In genomic region chr7:41256186-41256945, GRCh38 we compare ENCODE assay signal across 26 cellular contexts.
DNase-seq lines count a peak whose midpoint lies in the region; ATAC-seq, FAIRE-seq and TF ChIP-seq lines count a peak whose summit lies in the region.
"Had no signal": no experiment of that assay in that cellular context is flagged by ENCODE, and none has a peak within 500 bp of the region (broad histone marks: within the 10 kb centered on the region; RNA-seq: fewer than 3 reads in every experiment).

No MANE protein-coding gene starts in this region.

- FAIRE-seq in GM12891 (lab: Jason Lieb, UNC): no peak
- FAIRE-seq: A204.1, K562 had no signal

- no peaks in the 10 kb centered on the region for H3K27me3 ChIP-seq in GM23248 (replicated peaks; ENCODE audit: insufficient read depth)
- H3K27me3 ChIP-seq: BLaER1, esophagus muscularis mucosa, Peyer's patch, sigmoid colon, SJCRH30, transverse colon had no signal

- H2AFZ ChIP-seq in GM23248: peak overlapping the region; percentile 59

- no peaks in the 10 kb centered on the region for H3K9me2 ChIP-seq in GM23248 (ENCODE audit: insufficient read depth)

- TF ChIP-seq POLR2A in GM12891 (IDR thresholded peaks at IDR 0.05; ENCODE audit: low read depth, low read length): no peak

- no peak overlapping the region for H3K4me3 ChIP-seq in GM23248
- H3K4me3 ChIP-seq: BLaER1, coronary artery, esophagus muscularis mucosa, K562, lung, Peyer's patch, sigmoid colon, SJCRH30, transverse colon had no signal

- no peaks in the 10 kb centered on the region for H3K9me3 ChIP-seq in GM23248 (ENCODE audit: low read depth)
- H3K9me3 ChIP-seq: BLaER1, esophagus muscularis mucosa, Peyer's patch, sigmoid colon, SJCRH30, transverse colon had no signal

- no peak overlapping the region for H3K27ac ChIP-seq in GM23248
- H3K27ac ChIP-seq: BLaER1, coronary artery, esophagus muscularis mucosa, Peyer's patch, sigmoid colon, SJCRH30, transverse colon had no signal

- peaks cover 16% of the 10 kb centered on the region for H3K4me1 ChIP-seq in GM23248 (ENCODE audit: insufficient read depth)
- H3K4me1 ChIP-seq: BLaER1, esophagus muscularis mucosa, Peyer's patch, sigmoid colon, SJCRH30, transverse colon had no signal

- no peak for ATAC-seq in HG02588 (IDR thresholded peaks at IDR 0.05; ENCODE audit: unreplicated experiment)
- no peak for ATAC-seq in GM21786 (IDR thresholded peaks at IDR 0.05; ENCODE audit: unreplicated experiment)
- ATAC-seq: activated CD8-positive, alpha-beta T cell treated with anti-CD3 and anti-CD28 coated beads, Interleukin-2, amount 10 ng/mL, durations not matched to agents 7 days and 5 days; effector memory CD8-positive, alpha-beta T cell; K562 had no signal

- no peaks in the 10 kb centered on the region for H4K20me1 ChIP-seq in GM23248 (ENCODE audit: insufficient read depth)
- H4K20me1 ChIP-seq: BLaER1 had no signal

- WGBS in GM23248 (ENCODE audit: low coverage in 1 of 2, low lambda C conversion rate in 2 of 2, missing lambda C conversion rate in 2 of 2), 2 experiments: 59 to 68% methylated on average over 5 of the region's 5 CpGs

- no peaks in the 10 kb centered on the region for H3K79me2 ChIP-seq in GM23248 (ENCODE audit: insufficient read depth)

- in situ Hi-C loops in GM23248 (cut with MboI): no loop called here

- H3K4me2 ChIP-seq in GM23248 (ENCODE audit: unreplicated experiment): peak overlapping the region; percentile 33
- H3K4me2 ChIP-seq: BLaER1 had no signal

- no peaks in the 10 kb centered on the region for H3K36me3 ChIP-seq in GM23248 (ENCODE audit: low read depth)
- H3K36me3 ChIP-seq: BLaER1, esophagus muscularis mucosa, Peyer's patch, sigmoid colon, SJCRH30, transverse colon had no signal

- peaks cover 15% of the 10 kb centered on the region; the same call in 1 of the 2 replicates for H3F3A ChIP-seq in GM23248 (ENCODE audit: insufficient read depth)

- DNase-seq in A172 (ENCODE audit: low spot score) (peak; percentile 16), GM23248 (peak; percentile 66), amniotic epithelial cell (ENCODE audit: low read depth) (peak; percentile 24), inferior parietal cortex (ENCODE audit: extremely low spot score) (peak; percentile 2), GM12891 (ENCODE audit: insufficient read length, low spot score) (no peak)
- no peak for DNase-seq in stimulated activated CD4-positive, alpha-beta T cell treated with anti-CD3 and anti-CD28 coated beads, Interleukin-12 subunit alpha, Interleukin-12 subunit beta, amount 100 ng/mL, for 4 hours
- DNase-seq: activated CD8-positive, alpha-beta T cell treated with anti-CD3 and anti-CD28 coated beads, Interleukin-2, amount 10 ng/mL, durations not matched to agents 7 days and 5 days; activated effector memory CD4-positive, alpha-beta T cell treated with anti-CD3 and anti-CD28 coated beads, Interleukin-2, amount 50 U/mL, for 16 hours; Calu3; effector memory CD8-positive, alpha-beta T cell; kidney glomerular epithelial cell; MM.1S; NCI-H1436; Peyer's patch; sigmoid colon; SJCRH30; stimulated activated CD8-positive, alpha-beta memory T cell treated with anti-CD3 and anti-CD28 coated beads, Interleukin-4, amount 100 ng/mL, for 48 hours; transverse colon had no signal

- H3K9ac ChIP-seq in GM23248: no peak overlapping the region
- H3K9ac ChIP-seq: BLaER1 had no signal

TF ChIP-seq in GM12891, 5 proteins besides CTCF, POLR2A, EP300 and RAD21:
- TF ChIP-seq TAF1 (IDR thresholded peaks at IDR 0.05; ENCODE audit: low read depth, low read length) (no peak), SPI1 (IDR thresholded peaks at IDR 0.05; ENCODE audit: low read depth, low read length) (no peak), PAX5 (IDR thresholded peaks at IDR 0.05; ENCODE audit: insufficient read depth, low read length, severe bottlenecking) (no peak), POU2F2 (IDR thresholded peaks at IDR 0.05; ENCODE audit: low read depth, low read length) (no peak), POLR2AphosphoS5 (IDR thresholded peaks at IDR 0.05; ENCODE audit: low read depth, low read length) (no peak)
TF ChIP-seq in GM12891: peak in this region for 0.

Comparison
In these comparisons a context has a peak if more than half of its experiments do, and no peak if none do; other contexts are left out.
1. DNase-seq: peak in A172 (single experiment), GM23248 (single experiment), amniotic epithelial cell (single experiment) and inferior parietal cortex (single experiment); none in stimulated activated CD4-positive, alpha-beta T cell treated with anti-CD3 and anti-CD28 coated beads, Interleukin-12 subunit alpha, Interleukin-12 subunit beta, amount 100 ng/mL, for 4 hours (single experiment) and GM12891 (single experiment).